ENCODE assay signal across 8 cellular contexts in the genomic region with DNA sequence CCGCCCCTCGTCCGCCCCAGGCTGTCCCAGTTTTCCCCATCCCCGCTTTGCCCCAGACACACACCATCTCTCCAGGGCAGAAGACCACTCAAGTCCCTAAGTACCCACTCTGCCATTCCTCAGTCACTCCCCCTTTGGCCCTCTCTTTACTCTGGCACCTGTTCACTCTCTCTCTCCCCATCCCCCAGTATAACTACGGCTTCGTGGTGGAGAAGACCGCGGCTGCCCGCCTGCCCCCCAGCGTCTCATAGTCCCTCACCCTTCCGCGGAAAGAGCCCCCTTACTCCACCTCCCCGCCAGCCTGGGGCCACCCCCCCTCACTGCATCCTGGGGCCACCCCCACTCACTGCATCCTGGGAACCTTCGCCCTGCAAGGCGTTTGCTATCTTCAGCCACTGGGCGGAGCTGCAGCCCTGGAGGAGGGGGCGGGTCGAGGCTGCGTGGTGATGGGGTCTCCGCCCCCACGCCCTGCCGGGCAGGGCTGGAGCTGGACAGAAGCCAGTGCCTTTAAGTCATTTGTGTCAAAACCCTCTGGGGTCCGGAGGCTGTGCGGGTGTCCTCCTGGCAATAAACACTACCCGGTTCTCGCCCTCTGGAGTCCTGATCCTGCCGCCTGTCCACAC. TPM values are rescaled to one million over a fixed set of nuclear protein-coding genes. Genes with fewer than 3 reads are reported as not detected.
DNase-seq lines count a peak whose midpoint lies in the region; ATAC-seq, FAIRE-seq and TF ChIP-seq lines count a peak whose summit lies in the region.

No MANE protein-coding gene starts in this region.

- TF ChIP-seq POLR2A in HepG2 (IDR thresholded peaks at IDR 0.05; ENCODE audit: insufficient read depth in 1 of 2, low read depth in 2 of 2, low read length in 2 of 2), result no peak

- intact Hi-C loops in HepG2 (cut with micrococcal nuclease; ENCODE audit: unreplicated experiment), result no loop called here

- peaks cover 14% of the 10 kb centered on the region for H3K4me1 ChIP-seq in HepG2 (ENCODE audit: insufficient read depth, low read length)

- no TSS peak for BruUV-seq in HepG2 (replicated peaks; lab: Mats Ljungman, UMichigan)

- H3K4me2 ChIP-seq in HepG2 (ENCODE audit: low read depth, low read length), result no peak overlapping the region

- no peak overlapping the region for H2AFZ ChIP-seq in HepG2 (ENCODE audit: low read length)

- H3K36me3 ChIP-seq in brain microvascular endothelial cell (replicated peaks), result no peaks in the 10 kb centered on the region
- H3K36me3 ChIP-seq in HepG2 (replicated peaks in 1 of 2; ENCODE audit: control insufficient read depth in 1 of 2, insufficient read depth in 2 of 2, low read length in 2 of 2), result no peaks in the 10 kb centered on the region; a peak in 1 of 5 replicates

- H3K9ac ChIP-seq in HepG2 (ENCODE audit: insufficient read depth, low read depth, low read length), result no peak overlapping the region

- CTCF ChIA-PET in HepG2 (lab: Yijun Ruan, JAX; ENCODE audit: low intra/inter-chr PET ratio, low total read pairs), result no interaction called here

- H3K9me3 ChIP-seq in HepG2 (ENCODE audit: low read length), result no peaks in the 10 kb centered on the region

- in situ Hi-C loops in brain microvascular endothelial cell (cut with HindIII; ENCODE audit: low pct_ligation_motif_present, low sequenced_read_pairs), result no loop called here
- in situ Hi-C loops in HepG2 (cut with HindIII; ENCODE audit: extremely low pct_ligation_motif_present, low pct_unique_long_range_greater_than_20kb), result no loop called here

- TF ChIP-seq RAD21 in HepG2 (CRISPR knock-in tag; IDR thresholded peaks at IDR 0.05), result no peak

- DNase-seq in activated effector memory CD4-positive, alpha-beta T cell treated with anti-CD3 and anti-CD28 coated beads, Interleukin-2, amount 50 U/mL, for 16 hours, result peak; percentile 69
- DNase-seq in activated effector memory CD4-positive, alpha-beta T cell treated with Interleukin-2 at 50 U/mL for 16 hours, result no peak
- DNase-seq in NCI-H748 (lab: John Stamatoyannopoulos, UW; ENCODE audit: unreplicated experiment) (peak; percentile 68), brain microvascular endothelial cell (peak; percentile 24), HepG2 (ENCODE audit: low spot score) (no peak), NCI-H187 treated with DMSO at 0.1 percent for 48 hours (lab: John Stamatoyannopoulos, UW) (no peak), NCI-H345 (lab: John Stamatoyannopoulos, UW) (no peak)

- H3K27me3 ChIP-seq in brain microvascular endothelial cell (replicated peaks) (no peaks in the 10 kb centered on the region), HepG2 (ENCODE audit: control insufficient read depth in 1 of 2, insufficient read depth in 2 of 2, low read length in 2 of 2) (no peaks in the 10 kb centered on the region)

- POLR2A ChIA-PET in HepG2 (lab: Yijun Ruan, JAX), result interaction anchor here (0.7 kb wide), 1 partner anchor 435 kb away, joined by 3 read pairs; a partner anchor contains a TSS

- no peaks in the 10 kb centered on the region for H4K20me1 ChIP-seq in HepG2 (ENCODE audit: insufficient read depth, low read length)

- H3K4me3 ChIP-seq in brain microvascular endothelial cell (ENCODE audit: low read depth, low read length) (no peak overlapping the region), HepG2 (replicated peaks in 1 of 3; ENCODE audit: insufficient read depth in 1 of 3, low read depth in 2 of 3, low read length in 3 of 3) (no peak overlapping the region)

- 62% methylated on average over 25 of the region's 27 CpGs for whole genome bisulfite sequencing in HepG2 (ENCODE audit: low lambda C conversion rate)

- FAIRE-seq in HepG2 (lab: Jason Lieb, UNC), result no peak

- TF ChIP-seq CTCF in brain microvascular endothelial cell (IDR thresholded peaks at IDR 0.05; ENCODE audit: low read depth, low read length, missing control alignments) (peak; percentile 76), HepG2 (CRISPR knock-in tag; IDR thresholded peaks at IDR 0.05) (peak; percentile 75)

- H3K27ac ChIP-seq in brain microvascular endothelial cell, result no peak overlapping the region
- no peak overlapping the region for H3K27ac ChIP-seq in HepG2 (ENCODE audit: extremely low read length, insufficient read depth, low read length)

- H3K79me2 ChIP-seq in HepG2 (ENCODE audit: insufficient read depth, low read length), result no peaks in the 10 kb centered on the region

- ATAC-seq in HepG2 (peak; percentile 58), GM18861 (IDR thresholded peaks at IDR 0.05; ENCODE audit: unreplicated experiment) (no peak)

- no peak for TF ChIP-seq EP300 in HepG2 (IDR thresholded peaks at IDR 0.05; ENCODE audit: low read depth in 2 of 2, low read length in 2 of 2)
- no peak for TF ChIP-seq EP300 in HepG2 (CRISPR knock-in tag; IDR thresholded peaks at IDR 0.05; ENCODE audit: borderline replicate concordance)

RNA-seq across cellular contexts. Expression of a gene that starts 5.0 kb away (rescaled TPM):
- 31.8 and 36.1 TPM in 2 replicates for total RNA-seq in HepG2 (2016; rRNA removed; fragmentation: Illumina TruSeq; extraction: Trizol)
- total RNA-seq in HepG2 (2016; cell fraction: cytosol; rRNA removed; fragmentation: Illumina TruSeq; extraction: Trizol; ENCODE audit: low read depth), result 30.1 and 30.6 TPM in 2 replicates
- 30.0 and 39.0 TPM in 2 replicates for total RNA-seq in HepG2 (2016; cell fraction: insoluble cytoplasmic fraction; rRNA removed; fragmentation: Illumina TruSeq; extraction: Trizol)
- total RNA-seq in HepG2 (2016; cell fraction: membrane; rRNA removed; fragmentation: Illumina TruSeq; extraction: Trizol), result 33.0 and 34.1 TPM in 2 replicates
- total RNA-seq in HepG2 (2016; cell fraction: nucleus; rRNA removed; fragmentation: Illumina TruSeq; extraction: Trizol), result 18.9 and 22.8 TPM in 2 replicates
- polyA plus RNA-seq in HepG2 (2011; rRNA removed), result 35.7 and 37.3 TPM in 2 replicates
- 26.1 and 39.6 TPM in 2 replicates for polyA plus RNA-seq in HepG2 (2011; cell fraction: cytosol; rRNA removed)
- 45.3 and 45.4 TPM in 2 replicates for polyA plus RNA-seq in HepG2 (2011; cell fraction: nucleus; rRNA removed)
- polyA plus RNA-seq in HepG2 (2012), result 14.4 and 20.3 TPM in 2 replicates
- polyA plus RNA-seq in HepG2 (2016; cell fraction: cytosol; fragmentation: Illumina TruSeq; extraction: Trizol; ENCODE audit: low read depth), result 28.7 and 28.8 TPM in 2 replicates
- polyA plus RNA-seq in HepG2 (2016; cell fraction: insoluble cytoplasmic fraction; fragmentation: Illumina TruSeq; extraction: Trizol; ENCODE audit: low read depth), result 35.0 and 39.7 TPM in 2 replicates
- polyA plus RNA-seq in HepG2 (2016; cell fraction: membrane; fragmentation: Illumina TruSeq; extraction: Trizol; ENCODE audit: low read depth), result 28.9 and 34.5 TPM in 2 replicates
- 45.9 and 46.3 TPM in 2 replicates for polyA plus RNA-seq in HepG2 (2016; cell fraction: nucleus; fragmentation: Illumina TruSeq; extraction: Trizol; ENCODE audit: insufficient read depth, low read depth)
- 24.7 and 47.5 TPM in 2 replicates for polyA minus RNA-seq in HepG2 (2011; rRNA and poly(A)+ RNA removed; ENCODE audit: low replicate concordance)
- 10.8 and 16.3 TPM in 2 replicates for polyA minus RNA-seq in HepG2 (2011; cell fraction: cytosol; rRNA and poly(A)+ RNA removed)
- 13.8 and 16.9 TPM in 2 replicates for polyA minus RNA-seq in HepG2 (2011; cell fraction: nucleus; rRNA and poly(A)+ RNA removed)

RNA-seq across cellular contexts. Expression of a gene that starts 19.4 kb away (rescaled TPM):
- total RNA-seq in HepG2 (2016; rRNA removed; fragmentation: Illumina TruSeq; extraction: Trizol), result 39.1 and 58.8 TPM in 2 replicates
- total RNA-seq in HepG2 (2016; cell fraction: cytosol; rRNA removed; fragmentation: Illumina TruSeq; extraction: Trizol; ENCODE audit: low read depth), result 13.2 and 16.4 TPM in 2 replicates
- 39.2 and 64.4 TPM in 2 replicates for total RNA-seq in HepG2 (2016; cell fraction: insoluble cytoplasmic fraction; rRNA removed; fragmentation: Illumina TruSeq; extraction: Trizol)
- 23.1 TPM in 2 replicates for total RNA-seq in HepG2 (2016; cell fraction: membrane; rRNA removed; fragmentation: Illumina TruSeq; extraction: Trizol)
- 45.3 and 48.7 TPM in 2 replicates for total RNA-seq in HepG2 (2016; cell fraction: nucleus; rRNA removed; fragmentation: Illumina TruSeq; extraction: Trizol)
- polyA plus RNA-seq in HepG2 (2011; rRNA removed), result 93.8 and 105 TPM in 2 replicates
- 120 and 135 TPM in 2 replicates for polyA plus RNA-seq in HepG2 (2011; cell fraction: cytosol; rRNA removed)
- polyA plus RNA-seq in HepG2 (2011; cell fraction: nucleus; rRNA removed), result 45.7 and 55.1 TPM in 2 replicates
- polyA plus RNA-seq in HepG2 (2012), result 40.8 and 80.1 TPM in 2 replicates
- 20.8 and 22.8 TPM in 2 replicates for polyA plus RNA-seq in HepG2 (2016; cell fraction: cytosol; fragmentation: Illumina TruSeq; extraction: Trizol; ENCODE audit: low read depth)
- 52.4 and 55.4 TPM in 2 replicates for polyA plus RNA-seq in HepG2 (2016; cell fraction: insoluble cytoplasmic fraction; fragmentation: Illumina TruSeq; extraction: Trizol; ENCODE audit: low read depth)
- polyA plus RNA-seq in HepG2 (2016; cell fraction: membrane; fragmentation: Illumina TruSeq; extraction: Trizol; ENCODE audit: low read depth), result 30.0 and 30.4 TPM in 2 replicates
- 103 and 116 TPM in 2 replicates for polyA plus RNA-seq in HepG2 (2016; cell fraction: nucleus; fragmentation: Illumina TruSeq; extraction: Trizol; ENCODE audit: insufficient read depth, low read depth)
- polyA minus RNA-seq in HepG2 (2011; rRNA and poly(A)+ RNA removed; ENCODE audit: low replicate concordance), result 56.6 and 402 TPM in 2 replicates
- polyA minus RNA-seq in HepG2 (2011; cell fraction: cytosol; rRNA and poly(A)+ RNA removed), result 23.0 and 24.4 TPM in 2 replicates
- polyA minus RNA-seq in HepG2 (2011; cell fraction: nucleus; rRNA and poly(A)+ RNA removed), result 13.5 and 26.4 TPM in 2 replicates

RNA-seq across cellular contexts. Expression of a gene that starts 23.6 kb away (rescaled TPM):
- 0.55 and 0.77 TPM in 2 replicates for total RNA-seq in HepG2 (2016; rRNA removed; fragmentation: Illumina TruSeq; extraction: Trizol)
- 0.51 and 0.53 TPM in 2 replicates for total RNA-seq in HepG2 (2016; cell fraction: cytosol; rRNA removed; fragmentation: Illumina TruSeq; extraction: Trizol; ENCODE audit: low read depth)
- 0.39 and 0.50 TPM in 2 replicates for total RNA-seq in HepG2 (2016; cell fraction: insoluble cytoplasmic fraction; rRNA removed; fragmentation: Illumina TruSeq; extraction: Trizol)
- total RNA-seq in HepG2 (2016; cell fraction: membrane; rRNA removed; fragmentation: Illumina TruSeq; extraction: Trizol), result 0.46 and 0.62 TPM in 2 replicates
- total RNA-seq in HepG2 (2016; cell fraction: nucleus; rRNA removed; fragmentation: Illumina TruSeq; extraction: Trizol), result 0.94 and 1.4 TPM in 2 replicates
- polyA plus RNA-seq in HepG2 (2011; rRNA removed), result 0.27 and 0.33 TPM in 2 replicates
- polyA plus RNA-seq in HepG2 (2011; cell fraction: cytosol; rRNA removed), result 0.19 and 0.24 TPM in 2 replicates
- 0.61 and 0.64 TPM in 2 replicates for polyA plus RNA-seq in HepG2 (2011; cell fraction: nucleus; rRNA removed)
- 0.43 and 0.50 TPM in 2 replicates for polyA plus RNA-seq in HepG2 (2012)
- 0.25 and 0.32 TPM in 2 replicates for polyA plus RNA-seq in HepG2 (2016; cell fraction: cytosol; fragmentation: Illumina TruSeq; extraction: Trizol; ENCODE audit: low read depth)
- 0.28 and 0.31 TPM in 2 replicates for polyA plus RNA-seq in HepG2 (2016; cell fraction: insoluble cytoplasmic fraction; fragmentation: Illumina TruSeq; extraction: Trizol; ENCODE audit: low read depth)
- polyA plus RNA-seq in HepG2 (2016; cell fraction: membrane; fragmentation: Illumina TruSeq; extraction: Trizol; ENCODE audit: low read depth), result 0.24 and 0.40 TPM in 2 replicates
- 1.3 and 2.0 TPM in 2 replicates for polyA plus RNA-seq in HepG2 (2016; cell fraction: nucleus; fragmentation: Illumina TruSeq; extraction: Trizol; ENCODE audit: insufficient read depth, low read depth)
- polyA minus RNA-seq in HepG2 (2011; rRNA and poly(A)+ RNA removed; ENCODE audit: low replicate concordance), result 0.14 and 0.36 TPM in 2 replicates
- polyA minus RNA-seq in HepG2 (2011; cell fraction: cytosol; rRNA and poly(A)+ RNA removed), result not detected in 2 replicates
- 0.52 TPM in 1 of 2 replicates, not detected in the other for polyA minus RNA-seq in HepG2 (2011; cell fraction: nucleus; rRNA and poly(A)+ RNA removed)

RNA-seq across cellular contexts. Expression of a gene that starts 30.9 kb away (rescaled TPM):
- total RNA-seq in HepG2 (2016; rRNA removed; fragmentation: Illumina TruSeq; extraction: Trizol), result 0.13 TPM in 1 of 2 replicates, not detected in the other
- not detected in 2 replicates for total RNA-seq in HepG2 (2016; cell fraction: cytosol; rRNA removed; fragmentation: Illumina TruSeq; extraction: Trizol; ENCODE audit: low read depth)
- 0.22 TPM in 1 of 2 replicates, not detected in the other for total RNA-seq in HepG2 (2016; cell fraction: insoluble cytoplasmic fraction; rRNA removed; fragmentation: Illumina TruSeq; extraction: Trizol)
- total RNA-seq in HepG2 (2016; cell fraction: membrane; rRNA removed; fragmentation: Illumina TruSeq; extraction: Trizol), result not detected in 2 replicates
- total RNA-seq in HepG2 (2016; cell fraction: nucleus; rRNA removed; fragmentation: Illumina TruSeq; extraction: Trizol), result 0.50 TPM in 1 of 2 replicates, not detected in the other
- polyA plus RNA-seq in HepG2 (2011; rRNA removed), result 0.21 and 0.35 TPM in 2 replicates
- 0.08 TPM in 1 of 2 replicates, not detected in the other for polyA plus RNA-seq in HepG2 (2011; cell fraction: cytosol; rRNA removed)
- polyA plus RNA-seq in HepG2 (2011; cell fraction: nucleus; rRNA removed), result 1.5 and 2.7 TPM in 2 replicates
- 0.60 and 0.69 TPM in 2 replicates for polyA plus RNA-seq in HepG2 (2012)
- polyA plus RNA-seq in HepG2 (2016; cell fraction: cytosol; fragmentation: Illumina TruSeq; extraction: Trizol; ENCODE audit: low read depth), result not detected in 2 replicates
- polyA plus RNA-seq in HepG2 (2016; cell fraction: insoluble cytoplasmic fraction; fragmentation: Illumina TruSeq; extraction: Trizol; ENCODE audit: low read depth), result not detected in 2 replicates
- polyA plus RNA-seq in HepG2 (2016; cell fraction: membrane; fragmentation: Illumina TruSeq; extraction: Trizol; ENCODE audit: low read depth), result not detected in 2 replicates
- polyA plus RNA-seq in HepG2 (2016; cell fraction: nucleus; fragmentation: Illumina TruSeq; extraction: Trizol; ENCODE audit: insufficient read depth, low read depth), result 0.62 and 1.2 TPM in 2 replicates
- 3.3 TPM in 1 of 2 replicates, not detected in the other for polyA minus RNA-seq in HepG2 (2011; rRNA and poly(A)+ RNA removed; ENCODE audit: low replicate concordance)
- polyA minus RNA-seq in HepG2 (2011; cell fraction: cytosol; rRNA and poly(A)+ RNA removed), result not detected in 2 replicates
- 1.9 and 3.0 TPM in 2 replicates for polyA minus RNA-seq in HepG2 (2011; cell fraction: nucleus; rRNA and poly(A)+ RNA removed)

RNA-seq across cellular contexts. Expression of a gene that starts 35.9 kb away (rescaled TPM):
- not detected in 2 replicates for total RNA-seq in HepG2 (2016; rRNA removed; fragmentation: Illumina TruSeq; extraction: Trizol)
- total RNA-seq in HepG2 (2016; cell fraction: cytosol; rRNA removed; fragmentation: Illumina TruSeq; extraction: Trizol; ENCODE audit: low read depth), result not detected in 2 replicates
- not detected in 2 replicates for total RNA-seq in HepG2 (2016; cell fraction: insoluble cytoplasmic fraction; rRNA removed; fragmentation: Illumina TruSeq; extraction: Trizol)
- total RNA-seq in HepG2 (2016; cell fraction: membrane; rRNA removed; fragmentation: Illumina TruSeq; extraction: Trizol), result not detected in 2 replicates
- not detected in 2 replicates for total RNA-seq in HepG2 (2016; cell fraction: nucleus; rRNA removed; fragmentation: Illumina TruSeq; extraction: Trizol)
- not detected in 2 replicates for polyA plus RNA-seq in HepG2 (2011; rRNA removed)
- polyA plus RNA-seq in HepG2 (2011; cell fraction: cytosol; rRNA removed), result not detected in 2 replicates
- not detected in 2 replicates for polyA plus RNA-seq in HepG2 (2011; cell fraction: nucleus; rRNA removed)
- not detected in 2 replicates for polyA plus RNA-seq in HepG2 (2012)
- not detected in 2 replicates for polyA plus RNA-seq in HepG2 (2016; cell fraction: cytosol; fragmentation: Illumina TruSeq; extraction: Trizol; ENCODE audit: low read depth)
- not detected in 2 replicates for polyA plus RNA-seq in HepG2 (2016; cell fraction: insoluble cytoplasmic fraction; fragmentation: Illumina TruSeq; extraction: Trizol; ENCODE audit: low read depth)
- not detected in 2 replicates for polyA plus RNA-seq in HepG2 (2016; cell fraction: membrane; fragmentation: Illumina TruSeq; extraction: Trizol; ENCODE audit: low read depth)
- not detected in 2 replicates for polyA plus RNA-seq in HepG2 (2016; cell fraction: nucleus; fragmentation: Illumina TruSeq; extraction: Trizol; ENCODE audit: insufficient read depth, low read depth)
- not detected in 2 replicates for polyA minus RNA-seq in HepG2 (2011; rRNA and poly(A)+ RNA removed; ENCODE audit: low replicate concordance)
- not detected in 2 replicates for polyA minus RNA-seq in HepG2 (2011; cell fraction: cytosol; rRNA and poly(A)+ RNA removed)
- not detected in 2 replicates for polyA minus RNA-seq in HepG2 (2011; cell fraction: nucleus; rRNA and poly(A)+ RNA removed)

Comparison
In these comparisons a context has a peak if more than half of its experiments do, and no peak if none do; other contexts are left out.
1. DNase-seq: peak in activated effector memory CD4-positive, alpha-beta T cell treated with anti-CD3 and anti-CD28 coated beads, Interleukin-2, amount 50 U/mL, for 16 hours (single experiment), NCI-H748 (single experiment) and brain microvascular endothelial cell (single experiment); none in activated effector memory CD4-positive, alpha-beta T cell treated with Interleukin-2 at 50 U/mL for 16 hours (single experiment), HepG2 (single experiment), NCI-H187 treated with DMSO at 0.1 percent for 48 hours (single experiment) and NCI-H345 (single experiment).